ENCODE assay signal across 1 cellular context in the genomic region with DNA sequence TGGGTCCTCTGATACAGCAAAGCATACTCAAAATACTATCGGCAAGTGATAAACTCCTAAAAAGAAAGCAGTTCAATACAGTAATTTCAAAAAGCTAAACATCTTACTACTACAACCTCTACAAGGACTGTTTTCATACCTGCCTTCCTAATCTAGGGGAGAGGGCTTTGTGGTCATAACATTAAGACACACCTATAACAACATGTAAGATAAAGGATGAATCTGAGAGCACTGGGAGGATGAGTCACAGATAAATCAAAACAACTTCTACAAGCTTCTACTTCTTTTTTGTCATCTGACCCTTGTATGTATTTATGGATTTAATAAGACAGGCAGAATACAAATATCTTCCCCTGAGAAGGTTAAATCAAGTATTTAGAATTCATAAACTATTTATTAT.
TF ChIP-seq lines count a peak whose summit lies in the region.

No MANE protein-coding gene starts in this region.

TF ChIP-seq in HCT116, 20 proteins besides CTCF, POLR2A, EP300 and RAD21 (continued from another document):
- TF ChIP-seq, protein P1, sequence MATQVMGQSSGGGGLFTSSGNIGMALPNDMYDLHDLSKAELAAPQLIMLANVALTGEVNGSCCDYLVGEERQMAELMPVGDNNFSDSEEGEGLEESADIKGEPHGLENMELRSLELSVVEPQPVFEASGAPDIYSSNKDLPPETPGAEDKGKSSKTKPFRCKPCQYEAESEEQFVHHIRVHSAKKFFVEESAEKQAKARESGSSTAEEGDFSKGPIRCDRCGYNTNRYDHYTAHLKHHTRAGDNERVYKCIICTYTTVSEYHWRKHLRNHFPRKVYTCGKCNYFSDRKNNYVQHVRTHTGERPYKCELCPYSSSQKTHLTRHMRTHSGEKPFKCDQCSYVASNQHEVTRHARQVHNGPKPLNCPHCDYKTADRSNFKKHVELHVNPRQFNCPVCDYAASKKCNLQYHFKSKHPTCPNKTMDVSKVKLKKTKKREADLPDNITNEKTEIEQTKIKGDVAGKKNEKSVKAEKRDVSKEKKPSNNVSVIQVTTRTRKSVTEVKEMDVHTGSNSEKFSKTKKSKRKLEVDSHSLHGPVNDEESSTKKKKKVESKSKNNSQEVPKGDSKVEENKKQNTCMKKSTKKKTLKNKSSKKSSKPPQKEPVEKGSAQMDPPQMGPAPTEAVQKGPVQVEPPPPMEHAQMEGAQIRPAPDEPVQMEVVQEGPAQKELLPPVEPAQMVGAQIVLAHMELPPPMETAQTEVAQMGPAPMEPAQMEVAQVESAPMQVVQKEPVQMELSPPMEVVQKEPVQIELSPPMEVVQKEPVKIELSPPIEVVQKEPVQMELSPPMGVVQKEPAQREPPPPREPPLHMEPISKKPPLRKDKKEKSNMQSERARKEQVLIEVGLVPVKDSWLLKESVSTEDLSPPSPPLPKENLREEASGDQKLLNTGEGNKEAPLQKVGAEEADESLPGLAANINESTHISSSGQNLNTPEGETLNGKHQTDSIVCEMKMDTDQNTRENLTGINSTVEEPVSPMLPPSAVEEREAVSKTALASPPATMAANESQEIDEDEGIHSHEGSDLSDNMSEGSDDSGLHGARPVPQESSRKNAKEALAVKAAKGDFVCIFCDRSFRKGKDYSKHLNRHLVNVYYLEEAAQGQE (IDR thresholded peaks at IDR 0.05; ENCODE audit: low read depth) = no peak
- TF ChIP-seq CEBPB (IDR thresholded peaks at IDR 0.05; ENCODE audit: low read depth) (no peak), JUND (IDR thresholded peaks at IDR 0.05) (no peak)
- TF ChIP-seq, protein P2, sequence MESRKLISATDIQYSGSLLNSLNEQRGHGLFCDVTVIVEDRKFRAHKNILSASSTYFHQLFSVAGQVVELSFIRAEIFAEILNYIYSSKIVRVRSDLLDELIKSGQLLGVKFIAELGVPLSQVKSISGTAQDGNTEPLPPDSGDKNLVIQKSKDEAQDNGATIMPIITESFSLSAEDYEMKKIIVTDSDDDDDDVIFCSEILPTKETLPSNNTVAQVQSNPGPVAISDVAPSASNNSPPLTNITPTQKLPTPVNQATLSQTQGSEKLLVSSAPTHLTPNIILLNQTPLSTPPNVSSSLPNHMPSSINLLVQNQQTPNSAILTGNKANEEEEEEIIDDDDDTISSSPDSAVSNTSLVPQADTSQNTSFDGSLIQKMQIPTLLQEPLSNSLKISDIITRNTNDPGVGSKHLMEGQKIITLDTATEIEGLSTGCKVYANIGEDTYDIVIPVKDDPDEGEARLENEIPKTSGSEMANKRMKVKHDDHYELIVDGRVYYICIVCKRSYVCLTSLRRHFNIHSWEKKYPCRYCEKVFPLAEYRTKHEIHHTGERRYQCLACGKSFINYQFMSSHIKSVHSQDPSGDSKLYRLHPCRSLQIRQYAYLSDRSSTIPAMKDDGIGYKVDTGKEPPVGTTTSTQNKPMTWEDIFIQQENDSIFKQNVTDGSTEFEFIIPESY (IDR thresholded peaks at IDR 0.05; ENCODE audit: extremely low read depth, insufficient replicate concordance, low read length) = no peak
